In the genomic region with DNA sequence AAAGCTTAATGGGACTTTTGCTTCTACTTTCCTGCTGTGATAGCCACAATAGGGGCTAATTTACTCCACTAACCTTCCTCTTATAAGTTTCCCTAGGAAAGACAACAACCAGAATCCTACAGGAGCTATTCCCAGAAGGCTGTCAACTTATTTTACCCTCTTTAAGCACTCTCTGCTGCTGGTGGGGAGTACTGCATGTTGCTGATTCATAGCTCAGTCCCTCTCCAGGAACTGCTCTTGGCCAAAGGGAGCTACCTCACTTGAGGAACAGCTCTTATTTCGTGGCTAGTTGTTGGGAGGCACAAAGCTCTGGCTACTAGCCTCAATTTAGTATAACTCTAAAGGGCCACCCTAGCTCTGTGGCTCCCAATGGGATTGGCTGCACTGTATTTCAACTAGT, we compare ENCODE assay signal across 12 cellular contexts. TPM values are rescaled to one million over a fixed set of nuclear protein-coding genes. Genes with fewer than 3 reads are reported as not detected.
DNase-seq lines count a peak whose midpoint lies in the region; ATAC-seq and TF ChIP-seq lines count a peak whose summit lies in the region.
"Had no signal": no experiment of that assay in that cellular context is flagged by ENCODE, and none has a peak within 500 bp of the region (broad histone marks: within the 10 kb centered on the region; RNA-seq: fewer than 3 reads in every experiment).

No MANE protein-coding gene starts in this region.

- peaks cover 25% of the 10 kb centered on the region for H3K36me3 ChIP-seq in smooth muscle cell (ENCODE audit: low read depth)

- TF ChIP-seq CTCF in AG10803 (conservative IDR thresholded peaks at IDR 0.05; ENCODE audit: low read length) (peak; percentile 52), smooth muscle cell (IDR thresholded peaks at IDR 0.05; ENCODE audit: borderline replicate concordance, insufficient read depth, poor library complexity, severe bottlenecking) (no peak)

- no peaks in the 10 kb centered on the region for H3K9me3 ChIP-seq in smooth muscle cell (replicated peaks; ENCODE audit: low read depth)
- H3K9me3 ChIP-seq: right atrium auricular region had no signal

- no peaks in the 10 kb centered on the region for H3F3A ChIP-seq in smooth muscle cell (ENCODE audit: low read depth)

- H2AFZ ChIP-seq in smooth muscle cell (ENCODE audit: low read depth) = no peak overlapping the region

- no peak overlapping the region for H3K27ac ChIP-seq in smooth muscle cell (ENCODE audit: low read depth)
- H3K27ac ChIP-seq: right atrium auricular region had no signal

- no peak overlapping the region for H3K9ac ChIP-seq in smooth muscle cell (ENCODE audit: low read depth)

- H3K4me3 ChIP-seq in AG10803 (ENCODE audit: low read length) (no peak overlapping the region), smooth muscle cell (no peak overlapping the region)
- H3K4me3 ChIP-seq: right atrium auricular region had no signal

- ATAC-seq in GM19324 (IDR thresholded peaks at IDR 0.05; ENCODE audit: low FRiP score, unreplicated experiment) (no peak), HG02840 (IDR thresholded peaks at IDR 0.05; ENCODE audit: low FRiP score, unreplicated experiment) (no peak)

- H3K27me3 ChIP-seq in smooth muscle cell (ENCODE audit: low read depth) = no peaks in the 10 kb centered on the region
- H3K27me3 ChIP-seq: right atrium auricular region had no signal

- intact Hi-C loops in head of caudate nucleus (cut with DNase I) = no loop called here

- H3K4me2 ChIP-seq in smooth muscle cell = no peak overlapping the region

- no peaks in the 10 kb centered on the region for H3K79me2 ChIP-seq in smooth muscle cell (ENCODE audit: low read depth)

- H4K20me1 ChIP-seq in smooth muscle cell (ENCODE audit: low read depth) = no peaks in the 10 kb centered on the region

- DNase-seq in AG10803 (ENCODE audit: low read depth) = peak; percentile 66
- peak; percentile 78 for DNase-seq in LHCN-M2 (ENCODE audit: low read depth)
- peak; percentile 18 for DNase-seq in dedifferentiated amniotic fluid mesenchymal stem cell (ENCODE audit: extremely low spot score)
- peak; percentile 58 for DNase-seq in kidney tubule cell (ENCODE audit: low spot score)
- no peak for DNase-seq in head of caudate nucleus
- DNase-seq in smooth muscle cell (lab: John Stamatoyannopoulos, UW; ENCODE audit: unreplicated experiment) = no peak
- DNase-seq: activated T-cell treated with anti-CD3 and anti-CD28 coated beads for 4 hours; CD8-positive, alpha-beta memory T cell; NCI-H446 treated with DMSO at 0.1 percent for 48 hours had no signal

- WGBS in smooth muscle cell (ENCODE audit: low lambda C conversion rate) = 86% methylated on average over 1 of the region's 1 CpG

- no peaks in the 10 kb centered on the region for H3K4me1 ChIP-seq in smooth muscle cell (ENCODE audit: low read depth)
- H3K4me1 ChIP-seq: right atrium auricular region had no signal

RNA-seq across cellular contexts. Expression of gene ADSS2, which starts 37.2 kb away (rescaled TPM):
- total RNA-seq in LHCN-M2 (2014; rRNA removed) (42.8 and 47.4 TPM in 2 replicates), smooth muscle cell (35.1 and 44.1 TPM in 2 replicates)
- polyA plus RNA-seq in LHCN-M2 (2012) = 15.0 TPM
- polyA plus RNA-seq in smooth muscle cell = 13.8 and 18.9 TPM in 2 replicates

RNA-seq across cellular contexts. Expression of gene CATSPERE, which starts 46.5 kb away (rescaled TPM):
- 0.11 and 0.19 TPM in 2 replicates for total RNA-seq in LHCN-M2 (2014; rRNA removed)
- 0.02 TPM for polyA plus RNA-seq in LHCN-M2 (2012)
- total RNA-seq in smooth muscle cell = 0.49 and 0.63 TPM in 2 replicates
- 0.11 and 0.71 TPM in 2 replicates for polyA plus RNA-seq in smooth muscle cell

Comparison
In these comparisons a context has a peak if more than half of its experiments do, and no peak if none do; other contexts are left out.
1. DNase-seq: peak in AG10803 (single experiment), LHCN-M2 (single experiment), dedifferentiated amniotic fluid mesenchymal stem cell (single experiment) and kidney tubule cell (single experiment); none in head of caudate nucleus (0 of 42) and smooth muscle cell (single experiment).